ENCODE assay signal across 9 cellular contexts in genomic region chr2:218271487-218271797, GRCh38. TPM values are rescaled to one million over a fixed set of nuclear protein-coding genes. Genes with fewer than 3 reads are reported as not detected.
DNase-seq lines count a peak whose midpoint lies in the region; TF ChIP-seq lines count a peak whose summit lies in the region.
"Had no signal": no experiment of that assay in that cellular context is flagged by ENCODE, and none has a peak within 500 bp of the region (broad histone marks: within the 10 kb centered on the region; RNA-seq: fewer than 3 reads in every experiment).

No MANE protein-coding gene starts in this region.

- peaks cover 22% of the 10 kb centered on the region for H3K4me1 ChIP-seq in SJSA1 (replicated peaks)

- DNase-seq in SJSA1 (ENCODE audit: low read depth in 1 of 2, low spot score in 2 of 2) (no peak), fibroblast of pulmonary artery (ENCODE audit: low read depth) (no peak), retinal pigment epithelial cell (ENCODE audit: low read depth) (no peak), medulla oblongata (ENCODE audit: extremely low spot score) (no peak), germinal center (ENCODE audit: low spot score) (no peak), NCI-H345 (lab: John Stamatoyannopoulos, UW) (no peak)
- no peak for DNase-seq in activated CD4-positive, alpha-beta T cell treated with anti-CD3 and anti-CD28 coated beads for 1 hour
- DNase-seq: SIG-M5 had no signal

- TF ChIP-seq CTCF in fibroblast of pulmonary artery (IDR thresholded peaks at IDR 0.05; ENCODE audit: low read length, missing control alignments) (no peak), retinal pigment epithelial cell (conservative IDR thresholded peaks at IDR 0.05; ENCODE audit: low read depth, low read length) (no peak)

- peak overlapping the region; percentile 79; the same call in 1 of the 2 replicates for H3K4me3 ChIP-seq in GM08714 (ENCODE audit: low read length)
- H3K4me3 ChIP-seq in SJSA1: peak overlapping the region; percentile 62
- peak overlapping the region; percentile 97 for H3K4me3 ChIP-seq in fibroblast of pulmonary artery (replicated peaks; ENCODE audit: low read depth, low read length)
- H3K4me3 ChIP-seq in retinal pigment epithelial cell (ENCODE audit: low read length): peak overlapping the region; percentile 98

- H3K9me3 ChIP-seq in SJSA1 (replicated peaks): no peaks in the 10 kb centered on the region

- no peak overlapping the region for H3K27ac ChIP-seq in SJSA1

- peaks cover 60% of the 10 kb centered on the region for H3K36me3 ChIP-seq in SJSA1

- H3K27me3 ChIP-seq in SJSA1 (replicated peaks): no peaks in the 10 kb centered on the region

RNA-seq across cellular contexts. Expression of gene PNKD, which starts 1.1 kb away (rescaled TPM):
- total RNA-seq in SJSA1 (2014; rRNA removed; shearing (Covaris generic)): 57.7 and 63.2 TPM in 2 replicates

RNA-seq across cellular contexts. Expression of gene AAMP, which starts 1.5 kb away (rescaled TPM):
- total RNA-seq in SJSA1 (2014; rRNA removed; shearing (Covaris generic)): 184 and 231 TPM in 2 replicates

RNA-seq across cellular contexts. Expression of gene GPBAR1, which starts 10.6 kb away (rescaled TPM):
- total RNA-seq in SJSA1 (2014; rRNA removed; shearing (Covaris generic)): 0.89 TPM in 1 of 2 replicates, not detected in the other

RNA-seq across cellular contexts. Expression of gene TMBIM1, which starts 20.9 kb away (rescaled TPM):
- 76.0 and 86.5 TPM in 2 replicates for total RNA-seq in SJSA1 (2014; rRNA removed; shearing (Covaris generic))

RNA-seq across cellular contexts. Expression of gene ARPC2, which starts 54.5 kb away (rescaled TPM):
- total RNA-seq in SJSA1 (2014; rRNA removed; shearing (Covaris generic)): 490 and 702 TPM in 2 replicates
